Comparison of ENCODE assay signal across 15 cellular contexts in the genomic region with DNA sequence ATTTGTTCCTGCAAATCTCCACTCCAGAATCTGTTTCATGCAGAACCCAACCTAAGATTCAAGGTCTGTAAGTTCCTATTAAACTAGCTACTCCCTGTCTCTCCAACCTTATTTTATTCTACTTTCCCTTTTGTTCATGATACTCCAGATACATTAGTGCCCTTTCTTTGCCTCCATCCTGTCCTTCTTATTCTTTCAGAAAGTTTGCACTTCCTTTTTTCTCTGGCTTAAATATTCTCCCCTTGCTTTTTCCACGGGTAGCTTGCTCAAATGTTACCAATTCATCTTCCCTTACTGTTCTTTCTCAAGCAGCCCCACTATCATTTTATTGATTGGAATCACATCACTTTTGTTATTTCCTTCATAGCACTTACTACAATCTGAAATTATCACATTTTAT.
"Had no signal": no experiment of that assay in that cellular context is flagged by ENCODE, and none has a peak within 500 bp of the region (broad histone marks: within the 10 kb centered on the region; RNA-seq: fewer than 3 reads in every experiment).

No MANE protein-coding gene starts in this region.

- ATAC-seq: activated T-cell treated with anti-CD3 and anti-CD28 coated beads, Interleukin-2, amount 50 U/mL, for 4 hours had no signal

- H3K36me3 ChIP-seq: left ventricle myocardium inferior, ovary, sigmoid colon, stomach, thoracic aorta had no signal

- H3K9me3 ChIP-seq: left ventricle myocardium inferior, ovary, sigmoid colon, stomach, thoracic aorta had no signal

- H3K27ac ChIP-seq: left ventricle myocardium inferior, ovary, sigmoid colon, stomach, thoracic aorta, VCaP had no signal

- H3K27me3 Mint-ChIP-seq: memory B cell had no signal

- DNase-seq: activated CD4-positive, alpha-beta T cell treated with anti-CD3 and anti-CD28 coated beads for 4 hours; activated naive CD4-positive, alpha-beta T cell; activated T-cell treated with anti-CD3 and anti-CD28 coated beads, Interleukin-2, amount 50 U/mL, for 4 hours; endodermal cell; erythroblast; kidney; left ventricle myocardium inferior; ovary; sigmoid colon; stimulated activated CD4-positive, alpha-beta T cell treated with anti-CD3 and anti-CD28 coated beads, Interleukin-12 subunit alpha, Interleukin-12 subunit beta, amount 100 ng/mL, for 4 hours; stimulated activated CD4-positive, alpha-beta T cell treated with anti-CD3 and anti-CD28 coated beads, Interleukin-2, amount 100 ng/mL, for 48 hours; stomach had no signal

- H3K9me3 Mint-ChIP-seq: activated T-cell treated with anti-CD3 and anti-CD28 coated beads, Interleukin-2, amount 50 U/mL, for 4 hours; endodermal cell; memory B cell had no signal

- H3K27ac Mint-ChIP-seq: endodermal cell, memory B cell had no signal

- H3K27me3 ChIP-seq: ovary, sigmoid colon, stomach had no signal

- H3K4me3 Mint-ChIP-seq: activated T-cell treated with anti-CD3 and anti-CD28 coated beads, Interleukin-2, amount 50 U/mL, for 4 hours; endodermal cell; memory B cell had no signal

- H3K4me3 ChIP-seq: left ventricle myocardium inferior, ovary, sigmoid colon, stomach, thoracic aorta had no signal
